ENCODE assay signal across 20 cellular contexts in the genomic region with DNA sequence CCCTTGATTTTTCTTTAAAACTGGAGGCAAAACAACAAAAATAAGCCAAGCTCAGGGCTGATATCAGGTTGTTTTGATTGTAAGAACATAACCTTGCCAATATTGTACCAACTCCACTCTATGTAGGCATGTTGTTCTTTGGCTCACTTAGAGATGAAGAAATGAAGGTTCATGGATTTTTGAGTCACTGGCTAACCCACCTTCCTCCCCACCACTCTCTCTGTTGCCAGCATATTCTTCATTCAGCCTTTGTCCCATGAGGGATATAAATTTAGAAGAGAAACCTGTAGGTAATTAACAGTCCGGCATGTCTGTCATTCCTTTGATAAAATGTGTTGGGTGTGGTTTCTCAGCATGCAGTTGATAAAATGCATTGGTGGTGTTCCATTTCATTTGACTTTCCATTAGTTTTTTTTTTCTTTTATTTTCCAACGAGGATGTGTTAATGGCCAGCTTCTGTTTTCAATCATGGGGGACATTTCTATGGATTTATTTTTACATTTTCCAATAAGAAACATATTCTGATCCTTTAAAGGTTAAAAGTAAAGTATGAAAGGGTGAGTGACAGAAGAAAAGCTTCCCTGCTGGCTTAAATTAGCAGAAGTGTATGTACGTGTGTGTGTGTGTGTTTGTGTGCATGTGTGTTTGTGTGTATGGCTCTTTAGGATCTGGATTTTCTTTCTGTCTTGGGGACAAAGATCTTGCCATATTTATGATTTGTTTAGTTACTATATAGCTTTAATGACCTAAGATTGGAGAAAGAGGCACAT.
DNase-seq lines count a peak whose midpoint lies in the region; ATAC-seq and TF ChIP-seq lines count a peak whose summit lies in the region.
"Had no signal": no experiment of that assay in that cellular context is flagged by ENCODE, and none has a peak within 500 bp of the region (broad histone marks: within the 10 kb centered on the region; RNA-seq: fewer than 3 reads in every experiment).

No MANE protein-coding gene starts in this region.

- H3K9me3 Mint-ChIP-seq in mesothelial cell of epicardium (peaks cover 9% of the 10 kb centered on the region), chondrocyte (ENCODE audit: low read depth) (no peaks in the 10 kb centered on the region)
- H3K9me3 Mint-ChIP-seq: H9 had no signal

- DNase-seq in AG10803 (ENCODE audit: low read depth) (peak; percentile 66), OCI-M1 (lab: John Stamatoyannopoulos, UW) (peak; percentile 35), mesothelial cell of epicardium (ENCODE audit: low spot score in 2 of 2, unreplicated experiment in 2 of 2) (no peak), chondrocyte (ENCODE audit: low spot score) (no peak)
- no peak for DNase-seq in stimulated activated CD4-positive, alpha-beta T cell treated with anti-CD3 and anti-CD28 coated beads, Interleukin-2, amount 100 ng/mL, for 24 hours
- DNase-seq: CD4-positive, CD25-positive, alpha-beta regulatory T cell; EL; GF-D8; H9; MG63; NCI-H1417; NCI-H1694 treated with DMSO at 0.1 percent for 48 hours; NCI-H2081 treated with DMSO at 0.1 percent for 48 hours; NCI-H2227 treated with DMSO at 0.1 percent for 48 hours; NCI-H510A treated with DMSO at 0.1 percent for 48 hours; Right ventricle myocardium superior had no signal

- no peaks in the 10 kb centered on the region for H3K9me3 ChIP-seq in HEK293 (ENCODE audit: control insufficient read depth, insufficient read depth, low read depth, low read length)
- H3K9me3 ChIP-seq: MG63 had no signal

- POLR2A ChIA-PET in HEK293 (lab: Yijun Ruan, JAX): no interaction called here

- H3K27ac Mint-ChIP-seq in mesothelial cell of epicardium (peak overlapping the region; percentile 65), chondrocyte (ENCODE audit: unreplicated experiment) (no peak overlapping the region)
- H3K27ac Mint-ChIP-seq: B cell; CD4-positive, CD25-positive, alpha-beta regulatory T cell; H9 had no signal

- H3K4me1 ChIP-seq in HEK293 (ENCODE audit: control insufficient read depth, insufficient read depth, low read length): peaks cover 7% of the 10 kb centered on the region

- no peak for ATAC-seq in HG03520 (IDR thresholded peaks at IDR 0.05; ENCODE audit: unreplicated experiment)
- ATAC-seq in HG03469 (IDR thresholded peaks at IDR 0.05; ENCODE audit: unreplicated experiment): no peak

- CTCF ChIA-PET in HEK293 (lab: Yijun Ruan, JAX): interaction anchor here (0.5 to 0.8 kb wide), 2 partner anchors 340 to 511 kb away, joined by 3 read pairs; no protein-coding TSS in a partner anchor

- H3K4me3 ChIP-seq in AG10803 (ENCODE audit: low read length) (no peak overlapping the region), HEK293 (ENCODE audit: low read depth, low read length) (no peak overlapping the region)
- H3K4me3 ChIP-seq: MG63 had no signal

- no peaks in the 10 kb centered on the region for H3K36me3 ChIP-seq in HEK293 (ENCODE audit: control insufficient read depth in 2 of 2, insufficient read depth in 1 of 2, low read length in 2 of 2)
- H3K36me3 ChIP-seq: MG63 had no signal

- TF ChIP-seq CTCF in AG10803 (conservative IDR thresholded peaks at IDR 0.05; ENCODE audit: low read length) (no peak), HEK293 (tag by site-specific recombination; IDR thresholded peaks at IDR 0.05) (no peak), mesothelial cell of epicardium (IDR thresholded peaks at IDR 0.05; ENCODE audit: unreplicated experiment) (no peak), chondrocyte (IDR thresholded peaks at IDR 0.05) (no peak)

- no peak overlapping the region for H3K27ac ChIP-seq in HEK293 (ENCODE audit: extremely low read depth, low read depth, low read length)

- H3K27me3 Mint-ChIP-seq in mesothelial cell of epicardium (ENCODE audit: low read depth) (no peaks in the 10 kb centered on the region), chondrocyte (ENCODE audit: low read depth) (peaks cover 2% of the 10 kb centered on the region)
- H3K27me3 Mint-ChIP-seq: B cell; CD4-positive, CD25-positive, alpha-beta regulatory T cell had no signal

- H3K36me3 Mint-ChIP-seq in mesothelial cell of epicardium: peaks cover 4% of the 10 kb centered on the region
- H3K36me3 Mint-ChIP-seq in chondrocyte (ENCODE audit: low read depth): no peaks in the 10 kb centered on the region
- H3K36me3 Mint-ChIP-seq: CD4-positive, CD25-positive, alpha-beta regulatory T cell had no signal

- H3K4me3 Mint-ChIP-seq in mesothelial cell of epicardium (no peak overlapping the region), chondrocyte (ENCODE audit: unreplicated experiment) (no peak overlapping the region)
- H3K4me3 Mint-ChIP-seq: B cell; CD4-positive, CD25-positive, alpha-beta regulatory T cell; H9 had no signal

- peaks cover 39% of the 10 kb centered on the region for H3K4me1 Mint-ChIP-seq in mesothelial cell of epicardium
- H3K4me1 Mint-ChIP-seq in chondrocyte (ENCODE audit: low read depth): peaks cover 2% of the 10 kb centered on the region
- H3K4me1 Mint-ChIP-seq: B cell; CD4-positive, CD25-positive, alpha-beta regulatory T cell had no signal

TF ChIP-seq in HEK293, 187 proteins besides CTCF, POLR2A, EP300 and RAD21:
- TF ChIP-seq ZNF629 (tag by site-specific recombination; IDR thresholded peaks at IDR 0.05): no peak
- TF ChIP-seq, protein P1, sequence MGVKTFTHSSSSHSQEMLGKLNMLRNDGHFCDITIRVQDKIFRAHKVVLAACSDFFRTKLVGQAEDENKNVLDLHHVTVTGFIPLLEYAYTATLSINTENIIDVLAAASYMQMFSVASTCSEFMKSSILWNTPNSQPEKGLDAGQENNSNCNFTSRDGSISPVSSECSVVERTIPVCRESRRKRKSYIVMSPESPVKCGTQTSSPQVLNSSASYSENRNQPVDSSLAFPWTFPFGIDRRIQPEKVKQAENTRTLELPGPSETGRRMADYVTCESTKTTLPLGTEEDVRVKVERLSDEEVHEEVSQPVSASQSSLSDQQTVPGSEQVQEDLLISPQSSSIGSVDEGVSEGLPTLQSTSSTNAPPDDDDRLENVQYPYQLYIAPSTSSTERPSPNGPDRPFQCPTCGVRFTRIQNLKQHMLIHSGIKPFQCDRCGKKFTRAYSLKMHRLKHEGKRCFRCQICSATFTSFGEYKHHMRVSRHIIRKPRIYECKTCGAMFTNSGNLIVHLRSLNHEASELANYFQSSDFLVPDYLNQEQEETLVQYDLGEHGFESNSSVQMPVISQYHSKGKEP (tag by site-specific recombination; IDR thresholded peaks at IDR 0.05): 0 out of 2 replicates have a peak, but pooled peaks have one; percentile 44

Comparison
In these comparisons a context has a peak if more than half of its experiments do, and no peak if none do; other contexts are left out.
1. DNase-seq: peak in AG10803 (single experiment) and OCI-M1 (single experiment); none in mesothelial cell of epicardium (0 of 2), chondrocyte (single experiment) and stimulated activated CD4-positive, alpha-beta T cell treated with anti-CD3 and anti-CD28 coated beads, Interleukin-2, amount 100 ng/mL, for 24 hours (0 of 2).